In genomic region chr15:24784506-24784905, GRCh38 we compare ENCODE assay signal across 26 cellular contexts.
"Had no signal": no experiment of that assay in that cellular context is flagged by ENCODE, and none has a peak within 500 bp of the region (broad histone marks: within the 10 kb centered on the region; RNA-seq: fewer than 3 reads in every experiment).

No MANE protein-coding gene starts in this region.

- H3K36me3 Mint-ChIP-seq: neural progenitor cell had no signal

- ATAC-seq: foreskin keratinocyte; gastroesophageal sphincter; heart left ventricle; left cardiac atrium; left lung; naive thymus-derived CD4-positive, alpha-beta T cell; right lobe of liver; stimulated activated naive CD8-positive, alpha-beta T cell treated with anti-CD3 and anti-CD28 coated beads, Interleukin-15, amount 100 ng/mL, for 72 hours had no signal

- DNase-seq: colonic mucosa; effector CD8-positive, alpha-beta T cell; foreskin keratinocyte; heart left ventricle; left cardiac atrium; left lung; mesenchymal stem cell; midbrain; naive thymus-derived CD4-positive, alpha-beta T cell; right lobe of liver; small intestine; stimulated activated CD4-positive, alpha-beta T cell treated with anti-CD3 and anti-CD28 coated beads, Interleukin-15, amount 100 ng/mL, for 24 hours; stimulated activated CD4-positive, alpha-beta T cell treated with anti-CD3 and anti-CD28 coated beads, Interleukin-2, amount 100 ng/mL, for 48 hours; stimulated activated naive CD4-positive, alpha-beta T cell; stimulated activated naive CD8-positive, alpha-beta T cell treated with anti-CD3 and anti-CD28 coated beads, Interleukin-15, amount 100 ng/mL, for 72 hours; thyroid gland; trophoblast cell had no signal

- H3K79me2 ChIP-seq: hepatocyte, parathyroid adenoma had no signal

- H3K4me2 ChIP-seq: hepatocyte, neural progenitor cell had no signal

- H3K9ac ChIP-seq: neural progenitor cell, parathyroid adenoma had no signal

- H3K27ac ChIP-seq: colonic mucosa, esophagus muscularis mucosa, foreskin keratinocyte, gastroesophageal sphincter, heart left ventricle, hepatocyte, left lung, neural progenitor cell, parathyroid adenoma, right lobe of liver, thyroid gland, vagina had no signal

- H3K4me3 ChIP-seq: colonic mucosa, esophagus muscularis mucosa, gastroesophageal sphincter, heart left ventricle, hepatocyte, left lung, neural progenitor cell, right lobe of liver, thyroid gland, vagina had no signal

- H3K4me3 Mint-ChIP-seq: dendritic cell treated with granulocyte-macrophage colony-stimulating factor and Interleukin-4, amounts not matched to agents 40 ng/mL and 50 ng/mL, for 4 days; naive thymus-derived CD4-positive, alpha-beta T cell; nephron; neural progenitor cell; stimulated activated naive CD8-positive, alpha-beta T cell treated with anti-CD3 and anti-CD28 coated beads, Interleukin-15, amount 100 ng/mL, for 72 hours had no signal

- H3K27ac Mint-ChIP-seq: dendritic cell treated with granulocyte-macrophage colony-stimulating factor and Interleukin-4, amounts not matched to agents 40 ng/mL and 50 ng/mL, for 4 days; naive thymus-derived CD4-positive, alpha-beta T cell; nephron; neural progenitor cell; progenitor cell of endocrine pancreas; stimulated activated naive CD8-positive, alpha-beta T cell treated with anti-CD3 and anti-CD28 coated beads, Interleukin-15, amount 100 ng/mL, for 72 hours had no signal

- H3K27me3 Mint-ChIP-seq: dendritic cell treated with granulocyte-macrophage colony-stimulating factor and Interleukin-4, amounts not matched to agents 40 ng/mL and 50 ng/mL, for 4 days; progenitor cell of endocrine pancreas had no signal

- H3K4me1 Mint-ChIP-seq: naive thymus-derived CD4-positive, alpha-beta T cell; nephron; neural progenitor cell; stimulated activated naive CD8-positive, alpha-beta T cell treated with anti-CD3 and anti-CD28 coated beads, Interleukin-15, amount 100 ng/mL, for 72 hours had no signal

- H3K27me3 ChIP-seq: colonic mucosa, foreskin keratinocyte, hepatocyte, neural progenitor cell, right lobe of liver, thyroid gland, vagina had no signal

- H3K36me3 ChIP-seq: colonic mucosa, esophagus muscularis mucosa, gastroesophageal sphincter, heart left ventricle, left lung, neural progenitor cell, right lobe of liver, thyroid gland, vagina had no signal

- H3K4me1 ChIP-seq: colonic mucosa, esophagus muscularis mucosa, foreskin keratinocyte, gastroesophageal sphincter, heart left ventricle, left lung, neural progenitor cell, parathyroid adenoma, right lobe of liver, thyroid gland, vagina had no signal
